ENCODE assay signal across 22 cellular contexts in genomic region chrX:134020910-134021309, GRCh38. TPM values are rescaled to one million over a fixed set of nuclear protein-coding genes. Genes with fewer than 3 reads are reported as not detected.
DNase-seq lines count a peak whose midpoint lies in the region; ATAC-seq and TF ChIP-seq lines count a peak whose summit lies in the region.
"Had no signal": no experiment of that assay in that cellular context is flagged by ENCODE, and none has a peak within 500 bp of the region (broad histone marks: within the 10 kb centered on the region; RNA-seq: fewer than 3 reads in every experiment).

No MANE protein-coding gene starts in this region.

- H4K20me1 ChIP-seq in HCT116 (ENCODE audit: insufficient read depth) = no peaks in the 10 kb centered on the region

- no peak overlapping the region for H3K4me2 ChIP-seq in HCT116 (ENCODE audit: low read length)

- no peak overlapping the region for H3K4me3 ChIP-seq in HCT116 (replicated peaks in 1 of 2; ENCODE audit: low read depth in 1 of 2, low read length in 2 of 2)
- H3K4me3 ChIP-seq: gastroesophageal sphincter, psoas muscle, SJSA1, thoracic aorta had no signal

- no TSS peak for BruUV-seq in HCT116 (replicated peaks; lab: Mats Ljungman, UMichigan)

- no peaks in the 10 kb centered on the region for H3K9me3 ChIP-seq in HCT116 (ENCODE audit: control insufficient read depth in 1 of 2, insufficient read depth in 1 of 2, low read depth in 1 of 2, low read length in 2 of 2)
- H3K9me3 ChIP-seq: gastroesophageal sphincter, psoas muscle, SJSA1, thoracic aorta had no signal

- no peaks in the 10 kb centered on the region for H3K9me3 Mint-ChIP-seq in WTC11
- H3K9me3 Mint-ChIP-seq in activated T-cell treated with anti-CD3 and anti-CD28 coated beads, Interleukin-2, amount 50 U/mL, for 4 hours = no peaks in the 10 kb centered on the region
- H3K9me3 Mint-ChIP-seq: naive thymus-derived CD4-positive, alpha-beta T cell had no signal

- H3K9me2 ChIP-seq in HCT116 (ENCODE audit: insufficient read depth) = no peaks in the 10 kb centered on the region

- no peaks in the 10 kb centered on the region for H3K79me2 ChIP-seq in HCT116 (ENCODE audit: insufficient read depth, low read length)

- intact Hi-C loops in HCT116 (cut with micrococcal nuclease) = loop anchor here (5.0 kb wide), 1 partner anchor 229 kb away; no protein-coding TSS in a partner anchor

- TF ChIP-seq POLR2A in HCT116 (IDR thresholded peaks at IDR 0.05; ENCODE audit: borderline replicate concordance, extremely low read depth, insufficient read depth, insufficient read length) = no peak
- TF ChIP-seq POLR2A in GM18505 (IDR thresholded peaks at IDR 0.05; ENCODE audit: borderline replicate concordance, extremely low read depth, insufficient read depth, insufficient read length) = no peak

- H3K4me1 Mint-ChIP-seq in WTC11 = peaks cover 4% of the 10 kb centered on the region; the same call in 1 of the 2 replicates
- H3K4me1 Mint-ChIP-seq in activated T-cell treated with anti-CD3 and anti-CD28 coated beads, Interleukin-2, amount 50 U/mL, for 4 hours (ENCODE audit: low read depth) = no peaks in the 10 kb centered on the region

- no peak for ATAC-seq in HCT116
- ATAC-seq in WTC11 = peak; percentile 88
- no peak for ATAC-seq in GM18505 (IDR thresholded peaks at IDR 0.05; ENCODE audit: unreplicated experiment)
- no peak for ATAC-seq in activated T-cell treated with anti-CD3 and anti-CD28 coated beads, Interleukin-2, amount 50 U/mL, for 4 hours
- ATAC-seq in GM21381 (IDR thresholded peaks at IDR 0.05; ENCODE audit: unreplicated experiment) = no peak
- ATAC-seq: gastroesophageal sphincter; naive thymus-derived CD4-positive, alpha-beta T cell; psoas muscle had no signal

- POLR2A ChIA-PET in HCT116 (lab: Charles Lee) (no interaction called here), WTC11 (lab: Charles Lee) (interaction anchor here (1.0 kb wide), 1 partner anchor 222 kb away, joined by 4 read pairs; no protein-coding TSS in a partner anchor)

- no peak overlapping the region for H3K27ac Mint-ChIP-seq in WTC11

- DNase-seq in DMS 273 (lab: John Stamatoyannopoulos, UW; ENCODE audit: unreplicated experiment) (peak; percentile 27), HCT116 (ENCODE audit: low read depth, low spot score) (no peak), WTC11 (ENCODE audit: low spot score) (no peak), kidney tubule cell (ENCODE audit: low spot score) (peak; percentile 3), HCEC 1CT (no peak)
- no peak for DNase-seq in activated T-cell treated with anti-CD3 and anti-CD28 coated beads, Interleukin-2, amount 50 U/mL, for 4 hours
- DNase-seq: activated CD8-positive, alpha-beta memory T cell treated with anti-CD3 and anti-CD28 coated beads, Interleukin-2, amount 50 U/mL, for 48 hours; activated naive CD4-positive, alpha-beta T cell; dermis blood vessel endothelial cell; erythroblast; Kasumi-1; naive thymus-derived CD4-positive, alpha-beta T cell; NCI-H146; NCI-H446 treated with DMSO at 0.1 percent for 48 hours; psoas muscle; small intestine; T-helper 9 cell had no signal

- no peak overlapping the region for H2AFZ ChIP-seq in HCT116 (ENCODE audit: low read depth, low read length, poor library complexity, severe bottlenecking)

- no peak overlapping the region for H3K4me3 Mint-ChIP-seq in WTC11
- no peak overlapping the region for H3K4me3 Mint-ChIP-seq in activated T-cell treated with anti-CD3 and anti-CD28 coated beads, Interleukin-2, amount 50 U/mL, for 4 hours
- H3K4me3 Mint-ChIP-seq: naive thymus-derived CD4-positive, alpha-beta T cell had no signal

- H3K27ac ChIP-seq in HCT116 (ENCODE audit: low read depth, low read length) = no peak overlapping the region
- H3K27ac ChIP-seq: gastroesophageal sphincter, psoas muscle, SJSA1, thoracic aorta had no signal

- TF ChIP-seq CTCF in HCT116 (IDR thresholded peaks at IDR 0.05 in 2 of 3, conservative IDR thresholded peaks at IDR 0.05 in 1 of 3; ENCODE audit: borderline replicate concordance in 1 of 3, insufficient read depth in 1 of 3, low read depth in 2 of 3, low read length in 2 of 3) (0 out of 6 replicates have a peak, but pooled peaks of 1 of the 3 experiments have one; percentile 18), WTC11 (IDR thresholded peaks at IDR 0.05) (no peak)

- H3K36me3 ChIP-seq in HCT116 (ENCODE audit: control insufficient read depth in 1 of 2, insufficient read depth in 2 of 2, low read length in 2 of 2) = no peaks in the 10 kb centered on the region
- H3K36me3 ChIP-seq: gastroesophageal sphincter, SJSA1, thoracic aorta had no signal

- H3K27me3 Mint-ChIP-seq in WTC11 (ENCODE audit: low read depth) = no peaks in the 10 kb centered on the region
- no peaks in the 10 kb centered on the region for H3K27me3 Mint-ChIP-seq in activated T-cell treated with anti-CD3 and anti-CD28 coated beads, Interleukin-2, amount 50 U/mL, for 4 hours (ENCODE audit: low read depth)

- CTCF ChIA-PET in HCT116 (lab: Charles Lee) = interaction anchor here (1.0 to 2.2 kb wide), 7 partner anchors 61 to 375 kb away, joined by 3 to 25 read pairs (median 3); no protein-coding TSS in a partner anchor
- CTCF ChIA-PET in WTC11 (lab: Charles Lee) = interaction anchor here (0.6 to 2.7 kb wide), 21 partner anchors 36 to 307 kb away, joined by 3 to 73 read pairs (median 3); partner anchors contain the start of gene GPC3

- H3K4me1 ChIP-seq in HCT116 (ENCODE audit: control insufficient read depth in 1 of 2, insufficient read depth in 2 of 2, low read length in 2 of 2) = no peaks in the 10 kb centered on the region
- H3K4me1 ChIP-seq: gastroesophageal sphincter, psoas muscle, SJSA1 had no signal

- no peak overlapping the region for H3K9ac ChIP-seq in HCT116 (ENCODE audit: low read length)

- no peaks in the 10 kb centered on the region for H3K27me3 ChIP-seq in HCT116 (ENCODE audit: insufficient read depth, low read length)
- H3K27me3 ChIP-seq: gastroesophageal sphincter, SJSA1 had no signal

- TF ChIP-seq RAD21 in HCT116 (IDR thresholded peaks at IDR 0.05; ENCODE audit: low read depth) = peak; percentile 27; the same call in 1 of the 2 replicates

- RAD21 ChIA-PET in HCT116 (lab: Charles Lee; ENCODE audit: low non-redundant PET in 1 of 2, low total read pairs in 2 of 2, uncharacterized antibody in 2 of 2, unreplicated experiment in 2 of 2) = no interaction called here

- H3K36me3 Mint-ChIP-seq in WTC11 = no peaks in the 10 kb centered on the region
- no peaks in the 10 kb centered on the region for H3K36me3 Mint-ChIP-seq in activated T-cell treated with anti-CD3 and anti-CD28 coated beads, Interleukin-2, amount 50 U/mL, for 4 hours (ENCODE audit: insufficient read depth)
- H3K36me3 Mint-ChIP-seq: naive thymus-derived CD4-positive, alpha-beta T cell had no signal

TF ChIP-seq in HCT116, 20 proteins besides CTCF, POLR2A, EP300 and RAD21 (continues in another document):
- TF ChIP-seq SRF (IDR thresholded peaks at IDR 0.05; ENCODE audit: low read depth) = no peak
- TF ChIP-seq EZH2phosphoT487 (IDR thresholded peaks at IDR 0.05; ENCODE audit: borderline replicate concordance) = no peak
- TF ChIP-seq FOSL1 (IDR thresholded peaks at IDR 0.05; ENCODE audit: low read depth) = no peak
- TF ChIP-seq YY1 (IDR thresholded peaks at IDR 0.05; ENCODE audit: extremely low read depth, insufficient replicate concordance, low read depth, low read length) = no peak
- TF ChIP-seq ZFX (IDR thresholded peaks at IDR 0.05) = no peak
- TF ChIP-seq TCF7L2 (IDR thresholded peaks at IDR 0.05; ENCODE audit: borderline replicate concordance, extremely low read depth, insufficient read depth, insufficient read length) = no peak

TF ChIP-seq in WTC11, 78 proteins besides CTCF, POLR2A, EP300 and RAD21:
- TF ChIP-seq JUN (CRISPR knock-in tag; IDR thresholded peaks at IDR 0.05) = no peak
TF ChIP-seq in WTC11: peak in this region for 0.

RNA-seq across cellular contexts. Expression of gene GPC3, which starts 35.5 kb away (rescaled TPM):
- 0.98 TPM for total RNA-seq in HCT116 (2021; ENCODE audit: unreplicated experiment)
- 0.44 and 0.49 TPM in 2 replicates for polyA plus RNA-seq in HCT116 (2012)
- 32.4 to 34.7 TPM (median 32.5 TPM) in 3 replicates for total RNA-seq in WTC11 (2021)
- total RNA-seq in activated T-cell treated with anti-CD3 and anti-CD28 coated beads, Interleukin-2, amount 50 U/mL, for 4 hours = under 1 TPM; 0.46 to 0.82 (median 0.54) TPM
- total RNA-seq: dermis blood vessel endothelial cell had no signal

Comparison
In these comparisons a context has a peak if more than half of its experiments do, and no peak if none do; other contexts are left out.
1. DNase-seq: peak in DMS 273 (single experiment) and kidney tubule cell (single experiment); none in HCT116 (single experiment), WTC11 (single experiment), HCEC 1CT (single experiment) and activated T-cell treated with anti-CD3 and anti-CD28 coated beads, Interleukin-2, amount 50 U/mL, for 4 hours (single experiment).
2. RNA of gene GPC3, which starts 35.5 kb away (total RNA-seq): 32.4 to 34.7 TPM in WTC11; 0.98 TPM in HCT116 (single experiment) and 0.46 to 0.82 TPM in activated T-cell treated with anti-CD3 and anti-CD28 coated beads, Interleukin-2, amount 50 U/mL, for 4 hours; every median in the first group is over 10 times any median in the second.